8 cellular contexts compared by ENCODE assay signal in the genomic region with DNA sequence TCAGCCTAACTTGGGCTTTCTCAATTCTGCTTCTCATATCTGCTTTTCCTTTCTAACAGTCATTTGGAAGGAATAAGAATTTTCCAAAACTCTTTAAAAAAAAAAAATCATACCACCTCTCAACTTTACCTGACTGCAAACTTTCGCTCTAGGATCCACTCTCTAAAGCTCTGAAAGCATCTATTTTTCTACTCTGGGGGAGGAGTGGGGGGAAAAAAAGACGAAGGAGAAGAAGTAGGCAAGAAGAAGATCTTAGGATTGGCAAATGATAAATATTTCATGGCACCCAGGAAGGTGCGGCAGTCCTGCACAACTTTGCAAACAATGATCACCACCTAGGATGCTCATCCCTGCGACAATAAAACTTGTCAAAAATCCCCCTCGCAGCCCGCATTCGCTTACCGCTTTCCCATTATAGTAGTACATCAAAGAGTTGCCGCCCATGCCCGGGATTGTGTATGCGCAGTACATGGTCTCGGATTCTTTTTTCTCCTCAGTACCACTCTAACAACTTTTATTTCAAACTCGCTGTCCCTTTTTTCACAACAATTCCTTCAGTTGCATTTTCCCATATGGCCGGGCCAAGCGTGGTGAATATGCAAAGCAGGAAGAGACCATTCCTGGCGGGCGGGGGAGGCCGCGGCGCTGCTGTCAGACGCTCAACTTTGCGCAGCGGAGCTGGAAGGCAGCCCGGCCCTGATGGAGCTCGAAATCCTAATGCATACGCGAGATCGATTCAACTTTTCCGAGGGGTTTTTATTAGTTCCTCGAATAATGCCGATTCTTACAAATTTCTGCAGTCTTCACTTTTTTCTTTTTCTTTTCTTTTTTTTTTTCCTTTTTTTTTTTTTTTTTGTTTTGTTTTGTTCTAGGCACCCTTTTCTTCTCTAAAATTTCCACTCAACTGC.
DNase-seq lines count a peak whose midpoint lies in the region; ATAC-seq, FAIRE-seq and TF ChIP-seq lines count a peak whose summit lies in the region.

No MANE protein-coding gene starts in this region.

- TF ChIP-seq CTCF in neutrophil (IDR thresholded peaks at IDR 0.05) = no peak

- H3K4me3 Mint-ChIP-seq in activated T-helper 17 cell treated with anti-CD3 and anti-CD28 coated beads, Interleukin-2, amount 50 U/mL, for 72 hours = peak overlapping the region; percentile 13

- H3K4me1 Mint-ChIP-seq in activated T-helper 17 cell treated with anti-CD3 and anti-CD28 coated beads, Interleukin-2, amount 50 U/mL, for 72 hours = no peaks in the 10 kb centered on the region

- FAIRE-seq in urothelium cell line (lab: Jason Lieb, UNC) = no peak

- no peak overlapping the region for H3K27ac Mint-ChIP-seq in activated T-helper 17 cell treated with anti-CD3 and anti-CD28 coated beads, Interleukin-2, amount 50 U/mL, for 72 hours

- H3K4me3 ChIP-seq in neutrophil (ENCODE audit: low read depth in 1 of 2, low read length in 1 of 2) = peak overlapping the region; percentile 61 to 63

- no peaks in the 10 kb centered on the region for H3K36me3 ChIP-seq in neutrophil

- ATAC-seq in GM18868 (IDR thresholded peaks at IDR 0.05; ENCODE audit: unreplicated experiment) = peak; percentile 62
- peak; percentile 66 for ATAC-seq in HG03066 (IDR thresholded peaks at IDR 0.05; ENCODE audit: low read depth, unreplicated experiment)
- no peak for ATAC-seq in activated T-helper 17 cell treated with anti-CD3 and anti-CD28 coated beads, Interleukin-2, amount 50 U/mL, for 72 hours (replicated peaks)

- peaks cover 56% of the 10 kb centered on the region for H3K27me3 ChIP-seq in neutrophil

- H3K9me3 Mint-ChIP-seq in activated T-helper 17 cell treated with anti-CD3 and anti-CD28 coated beads, Interleukin-2, amount 50 U/mL, for 72 hours = no peaks in the 10 kb centered on the region

- H3K9me3 ChIP-seq in neutrophil = no peaks in the 10 kb centered on the region

- peak overlapping the region; percentile 28 for H3K27ac ChIP-seq in neutrophil

- no peaks in the 10 kb centered on the region for H3K36me3 Mint-ChIP-seq in activated T-helper 17 cell treated with anti-CD3 and anti-CD28 coated beads, Interleukin-2, amount 50 U/mL, for 72 hours (ENCODE audit: low read depth)

- peaks cover 31% of the 10 kb centered on the region for H3K27me3 Mint-ChIP-seq in activated T-helper 17 cell treated with anti-CD3 and anti-CD28 coated beads, Interleukin-2, amount 50 U/mL, for 72 hours

- H3K4me1 ChIP-seq in neutrophil (ENCODE audit: control insufficient read depth in 1 of 2, insufficient read depth in 1 of 2, low read depth in 1 of 2, low read length in 1 of 2) = peaks cover 12 to 15% of the 10 kb centered on the region in 2 experiments

- DNase-seq in C1 segment of cervical spinal cord (lab: John Stamatoyannopoulos, UW) = peak; percentile 25 to 88 (median 82)
- peak; percentile 76 to 95 for DNase-seq in NCI-H446 (lab: John Stamatoyannopoulos, UW)
- DNase-seq in glomerular visceral epithelial cell (ENCODE audit: extremely low spot score) = peak; percentile 84
- DNase-seq in urothelium cell line (ENCODE audit: low spot score) = peak; percentile 60
